ENCODE assay signal across 7 cellular contexts in the genomic region with DNA sequence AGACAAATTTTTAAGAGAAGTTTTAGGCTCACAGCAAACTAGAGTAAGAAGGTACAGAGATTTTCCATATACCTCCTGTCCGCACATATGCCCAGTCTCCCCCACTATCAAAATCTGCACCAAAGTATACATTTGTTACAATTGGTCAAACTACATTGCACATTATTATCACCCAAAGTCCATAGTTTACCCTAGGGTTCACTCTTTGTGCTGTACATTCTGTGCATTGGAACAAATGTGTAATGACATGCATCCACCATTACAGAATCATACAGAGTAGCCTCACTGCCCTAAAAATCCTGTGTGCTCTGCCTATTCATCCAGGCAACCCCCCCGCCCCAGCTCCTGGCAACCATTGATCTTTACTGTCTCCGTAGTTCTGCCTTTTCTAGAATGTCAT.
"Had no signal": no experiment of that assay in that cellular context is flagged by ENCODE, and none has a peak within 500 bp of the region (broad histone marks: within the 10 kb centered on the region; RNA-seq: fewer than 3 reads in every experiment).

No MANE protein-coding gene starts in this region.

- FAIRE-seq: HTR-8/SVneo, K562 had no signal

- H3K4me2 ChIP-seq: KMS-11 had no signal

- DNase-seq: IMR-90, KBM-7, KG1 had no signal

- H3K4me3 ChIP-seq: K562 had no signal

- H3K9ac ChIP-seq: KMS-11 had no signal

- ATAC-seq: K562 had no signal

- H3K27ac ChIP-seq: HL-60, KMS-11 had no signal
